1 cellular context compared by ENCODE assay signal in genomic region chr2:36781907-36782635, GRCh38.
TF ChIP-seq lines count a peak whose summit lies in the region.

No MANE protein-coding gene starts in this region.

TF ChIP-seq in H1, 55 proteins besides CTCF, POLR2A, EP300 and RAD21:
- TF ChIP-seq NANOG (IDR thresholded peaks at IDR 0.05; ENCODE audit: insufficient read depth, low read depth, low read length, poor library complexity, severe bottlenecking) (no peak), E2F6 (IDR thresholded peaks at IDR 0.05) (no peak)
